In genomic region chr1:198798923-198799386, GRCh38 we compare ENCODE assay signal across 13 cellular contexts.
DNase-seq lines count a peak whose midpoint lies in the region; ATAC-seq, FAIRE-seq and TF ChIP-seq lines count a peak whose summit lies in the region.
"Had no signal": no experiment of that assay in that cellular context is flagged by ENCODE, and none has a peak within 500 bp of the region (broad histone marks: within the 10 kb centered on the region; RNA-seq: fewer than 3 reads in every experiment).

No MANE protein-coding gene starts in this region.

- no peaks in the 10 kb centered on the region for H3K27me3 ChIP-seq in RWPE2 (ENCODE audit: insufficient read depth, poor library complexity, severe bottlenecking)

- H3K9me3 ChIP-seq in RWPE2 (ENCODE audit: severe bottlenecking) = no peaks in the 10 kb centered on the region

- no peaks in the 10 kb centered on the region for H3K4me1 ChIP-seq in RWPE2 (ENCODE audit: insufficient read depth, poor library complexity, severe bottlenecking)

- no peaks in the 10 kb centered on the region for H3K36me3 ChIP-seq in RWPE2 (ENCODE audit: low read depth)

- H3K27ac ChIP-seq in RWPE2 (ENCODE audit: poor library complexity, severe bottlenecking) (no peak overlapping the region), substantia nigra (ENCODE audit: low read depth, low read length, poor library complexity, severe bottlenecking) (no peak overlapping the region)
- H3K27ac ChIP-seq: PC-9 had no signal

- peak; percentile 16 for TF ChIP-seq CTCF in RWPE2 (IDR thresholded peaks at IDR 0.05; ENCODE audit: poor library complexity, severe bottlenecking)

- no peak for FAIRE-seq in RCC 7860 (lab: Jason Lieb, UNC)
- FAIRE-seq: colon, H1 had no signal

- DNase-seq in RWPE2 (ENCODE audit: low spot score) (no peak), RCC 7860 (ENCODE audit: low spot score) (no peak), substantia nigra (lab: John Stamatoyannopoulos, UW) (no peak)
- DNase-seq in stimulated activated CD4-positive, alpha-beta T cell treated with anti-CD3 and anti-CD28 coated beads, Interleukin-1b, Interleukin-23, amount 100 ng/mL, for 48 hours = no peak
- DNase-seq in stimulated activated naive CD4-positive, alpha-beta T cell (lab: John Stamatoyannopoulos, UW) = no peak
- DNase-seq: activated effector memory CD4-positive, alpha-beta T cell treated with anti-CD3 and anti-CD28 coated beads, Interleukin-2, amount 50 U/mL, for 16 hours; MV-4-11; PC-9 had no signal

- ATAC-seq in GM18508 (IDR thresholded peaks at IDR 0.05; ENCODE audit: insufficient read depth, unreplicated experiment) = peak; percentile 76
- peak; percentile 66 for ATAC-seq in GM21367 (IDR thresholded peaks at IDR 0.05; ENCODE audit: unreplicated experiment)
- peak; percentile 57 for ATAC-seq in HG03095 (IDR thresholded peaks at IDR 0.05; ENCODE audit: unreplicated experiment)
- no peak for ATAC-seq in RWPE2 (ENCODE audit: low read depth)

- no peak overlapping the region for H3K4me3 ChIP-seq in RWPE2 (ENCODE audit: severe bottlenecking)
- H3K4me3 ChIP-seq: PC-9 had no signal
